1 cellular context compared by ENCODE assay signal in the genomic region with DNA sequence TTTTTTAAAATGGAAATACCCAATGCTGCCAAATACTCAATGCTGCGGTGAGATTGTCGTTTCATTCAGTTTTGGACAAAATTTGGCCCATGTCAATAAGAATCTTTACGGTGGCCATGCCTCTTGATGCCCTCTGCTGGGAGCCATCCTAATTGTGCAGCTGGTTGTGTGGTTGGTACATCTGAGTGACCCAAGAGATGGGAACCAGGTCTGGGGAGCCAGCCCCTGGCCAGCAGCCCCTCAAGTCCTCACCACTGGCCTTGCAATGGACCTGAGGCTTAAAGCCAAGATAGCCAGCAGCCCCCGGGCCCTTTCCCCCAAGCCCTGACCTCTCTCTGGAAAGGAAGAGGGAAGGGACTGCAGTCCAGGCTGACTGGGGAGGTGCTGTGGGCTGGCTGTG.
TF ChIP-seq lines count a peak whose summit lies in the region.

No MANE protein-coding gene starts in this region.

TF ChIP-seq in HepG2, 621 proteins besides CTCF, POLR2A, EP300 and RAD21 (continued from another document):
- no peak for TF ChIP-seq ZNF549 (CRISPR knock-in tag; IDR thresholded peaks at IDR 0.05)
- TF ChIP-seq NONO (IDR thresholded peaks at IDR 0.05) = no peak
- 0 out of 2 replicates have a peak, but pooled peaks have one; percentile 17 for TF ChIP-seq NONO (CRISPR knock-in tag; conservative IDR thresholded peaks at IDR 0.05)
